In the genomic region with DNA sequence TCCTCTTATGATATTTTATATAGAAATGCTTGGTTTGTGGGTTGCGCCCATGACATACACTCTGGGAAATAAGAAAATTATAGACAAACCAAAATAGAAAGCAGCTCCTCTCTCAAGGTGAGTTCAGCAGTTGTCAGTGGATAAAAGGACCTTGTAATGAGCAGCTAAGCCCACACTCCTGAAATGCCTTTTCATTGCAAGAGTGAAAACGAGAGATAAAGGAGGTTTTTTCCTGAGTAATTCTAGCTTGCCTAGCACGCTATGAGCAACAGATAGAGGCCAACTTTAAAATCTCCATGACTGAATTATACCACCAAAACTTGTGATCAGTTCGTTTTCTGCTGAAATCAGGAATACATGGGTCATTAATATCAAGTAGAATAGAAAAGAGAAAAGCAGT, we compare ENCODE assay signal across 22 cellular contexts.
"Had no signal": no experiment of that assay in that cellular context is flagged by ENCODE, and none has a peak within 500 bp of the region (broad histone marks: within the 10 kb centered on the region; RNA-seq: fewer than 3 reads in every experiment).

No MANE protein-coding gene starts in this region.

- DNase-seq: dermis blood vessel endothelial cell; esophagus squamous epithelium; foreskin fibroblast; glutamatergic neuron; immature natural killer cell; left ventricle myocardium inferior; lower lobe of right lung; natural killer cell; nucleus accumbens; ovary; small intestine; stimulated activated CD4-positive, alpha-beta T cell treated with anti-CD3 and anti-CD28 coated beads, Interleukin-12 subunit alpha, Interleukin-12 subunit beta, amount 100 ng/mL, for 4 hours; tibial artery; upper lobe of left lung; uterus had no signal

- H3K36me3 Mint-ChIP-seq: immature natural killer cell, natural killer cell, neural progenitor cell had no signal

- H3K36me3 ChIP-seq: esophagus squamous epithelium, gastroesophageal sphincter, left ventricle myocardium inferior, lower lobe of right lung, neural progenitor cell, ovary, right atrium auricular region, tibial artery, upper lobe of left lung, uterus had no signal

- H3K9me3 Mint-ChIP-seq: immature natural killer cell, natural killer cell had no signal

- H3K4me3 Mint-ChIP-seq: immature natural killer cell; memory B cell; mesothelial cell of epicardium; natural killer cell; neural progenitor cell; stimulated activated naive CD8-positive, alpha-beta T cell treated with anti-CD3 and anti-CD28 coated beads, Interleukin-15, Interleukin-2, amounts not matched to agents 100 ng/mL and 50 ng/mL, for 24 hours had no signal

- H3K4me2 ChIP-seq: neural progenitor cell had no signal

- H3K27ac ChIP-seq: esophagus squamous epithelium, gastroesophageal sphincter, left ventricle myocardium inferior, lower lobe of right lung, neural progenitor cell, ovary, right atrium auricular region, tibial artery, upper lobe of left lung, uterus had no signal

- H3K4me1 ChIP-seq: gastroesophageal sphincter, left ventricle myocardium inferior, neural progenitor cell, right atrium auricular region, tibial artery, uterus had no signal

- H3K4me3 ChIP-seq: esophagus squamous epithelium, gastroesophageal sphincter, left ventricle myocardium inferior, lower lobe of right lung, neural progenitor cell, ovary, right atrium auricular region, tibial artery, upper lobe of left lung, uterus had no signal

- H3K9me3 ChIP-seq: esophagus squamous epithelium, gastroesophageal sphincter, left ventricle myocardium inferior, lower lobe of right lung, ovary, right atrium auricular region, tibial artery, upper lobe of left lung, uterus had no signal

- H3K27me3 ChIP-seq: esophagus squamous epithelium, gastroesophageal sphincter, neural progenitor cell, ovary, right atrium auricular region, tibial artery, upper lobe of left lung, uterus had no signal

- FAIRE-seq: keratinocyte, small intestine had no signal

- H3K27ac Mint-ChIP-seq: immature natural killer cell, memory B cell, mesothelial cell of epicardium, natural killer cell, neural progenitor cell had no signal

- H3K27me3 Mint-ChIP-seq: memory B cell; stimulated activated naive CD8-positive, alpha-beta T cell treated with anti-CD3 and anti-CD28 coated beads, Interleukin-15, Interleukin-2, amounts not matched to agents 100 ng/mL and 50 ng/mL, for 24 hours had no signal

- H3K4me1 Mint-ChIP-seq: immature natural killer cell, memory B cell, natural killer cell had no signal

- ATAC-seq: gastroesophageal sphincter, lower lobe of right lung, natural killer cell had no signal
